18 cellular contexts compared by ENCODE assay signal in genomic region chr6:43497129-43497396, GRCh38. TPM values are rescaled to one million over a fixed set of nuclear protein-coding genes. Genes with fewer than 3 reads are reported as not detected.
"Had no signal": no experiment of that assay in that cellular context is flagged by ENCODE, and none has a peak within 500 bp of the region (broad histone marks: within the 10 kb centered on the region; RNA-seq: fewer than 3 reads in every experiment).

No MANE protein-coding gene starts in this region.

- ATAC-seq: activated CD8-positive, alpha-beta T cell treated with anti-CD3 and anti-CD28 coated beads, Interleukin-2, amount 10 ng/mL, durations not matched to agents 7 days and 5 days had no signal

- H2AFZ ChIP-seq: neural progenitor cell had no signal

- H3K27ac ChIP-seq: neural progenitor cell, right atrium auricular region had no signal

- FAIRE-seq: colon, frontal cortex, islet of Langerhans had no signal

- H3K9me3 ChIP-seq: ascending aorta, heart right ventricle, right atrium auricular region, testis had no signal

- H3K4me3 ChIP-seq: heart right ventricle, neural progenitor cell, right atrium auricular region, testis had no signal

- H3K4me2 ChIP-seq: neural progenitor cell had no signal

- DNase-seq: activated CD8-positive, alpha-beta memory T cell treated with anti-CD3 and anti-CD28 coated beads, Interleukin-2, amount 50 U/mL, for 48 hours; activated CD8-positive, alpha-beta T cell treated with anti-CD3 and anti-CD28 coated beads, Interleukin-2, amount 10 ng/mL, durations not matched to agents 7 days and 5 days; activated naive CD4-positive, alpha-beta T cell; heart right ventricle; stimulated activated CD4-positive, alpha-beta T cell treated with anti-CD3 and anti-CD28 coated beads, Interleukin-12 subunit alpha, Interleukin-12 subunit beta, amount 100 ng/mL, for 4 hours; stimulated activated naive CD4-positive, alpha-beta T cell treated with Interleukin-2 at 50 U/mL for 16 hours; T1000 had no signal

- H3K27ac Mint-ChIP-seq: activated CD8-positive, alpha-beta T cell treated with anti-CD3 and anti-CD28 coated beads, Interleukin-2, amount 10 ng/mL, durations not matched to agents 7 days and 5 days; activated T-helper 1 cell treated with anti-CD3 and anti-CD28 coated beads, Interleukin-12 subunit alpha, Interleukin-12 subunit beta, Interleukin-2, Interleukin-4 antibody, amounts not matched to agents 30 ng/mL and 10 ng/mL and 1 ng/mL, durations not matched to agents 14 hours and 24 hours and 36 hours; memory B cell had no signal

- H3K4me3 Mint-ChIP-seq: activated CD8-positive, alpha-beta T cell treated with anti-CD3 and anti-CD28 coated beads, Interleukin-2, amount 10 ng/mL, durations not matched to agents 7 days and 5 days; activated T-helper 1 cell treated with anti-CD3 and anti-CD28 coated beads, Interleukin-12 subunit alpha, Interleukin-12 subunit beta, Interleukin-2, Interleukin-4 antibody, amounts not matched to agents 30 ng/mL and 10 ng/mL and 1 ng/mL, durations not matched to agents 14 hours and 24 hours and 36 hours; memory B cell; neural progenitor cell; T-cell had no signal

- H3K27me3 ChIP-seq: ascending aorta, heart right ventricle, neural progenitor cell, right atrium auricular region, testis had no signal

- H3K36me3 ChIP-seq: neural progenitor cell had no signal

- H3K9me3 Mint-ChIP-seq: activated T-helper 1 cell treated with anti-CD3 and anti-CD28 coated beads, Interleukin-12 subunit alpha, Interleukin-12 subunit beta, Interleukin-2, Interleukin-4 antibody, amounts not matched to agents 30 ng/mL and 10 ng/mL and 1 ng/mL, durations not matched to agents 14 hours and 24 hours and 36 hours; memory B cell; neural progenitor cell; T-cell had no signal

- H3K27me3 Mint-ChIP-seq: memory B cell, T-cell had no signal

- H3K9ac ChIP-seq: neural progenitor cell had no signal

RNA-seq across cellular contexts. Expression of gene LRRC73, which starts 13.1 kb away (rescaled TPM):
- total RNA-seq: ascending aorta had no signal

RNA-seq across cellular contexts. Expression of gene DLK2, which starts 41.7 kb away (rescaled TPM):
- total RNA-seq: activated CD8-positive, alpha-beta T cell treated with anti-CD3 and anti-CD28 coated beads, Interleukin-2, amount 10 ng/mL, durations not matched to agents 7 days and 5 days; ascending aorta; left lobe of liver had no signal
